In the genomic region with DNA sequence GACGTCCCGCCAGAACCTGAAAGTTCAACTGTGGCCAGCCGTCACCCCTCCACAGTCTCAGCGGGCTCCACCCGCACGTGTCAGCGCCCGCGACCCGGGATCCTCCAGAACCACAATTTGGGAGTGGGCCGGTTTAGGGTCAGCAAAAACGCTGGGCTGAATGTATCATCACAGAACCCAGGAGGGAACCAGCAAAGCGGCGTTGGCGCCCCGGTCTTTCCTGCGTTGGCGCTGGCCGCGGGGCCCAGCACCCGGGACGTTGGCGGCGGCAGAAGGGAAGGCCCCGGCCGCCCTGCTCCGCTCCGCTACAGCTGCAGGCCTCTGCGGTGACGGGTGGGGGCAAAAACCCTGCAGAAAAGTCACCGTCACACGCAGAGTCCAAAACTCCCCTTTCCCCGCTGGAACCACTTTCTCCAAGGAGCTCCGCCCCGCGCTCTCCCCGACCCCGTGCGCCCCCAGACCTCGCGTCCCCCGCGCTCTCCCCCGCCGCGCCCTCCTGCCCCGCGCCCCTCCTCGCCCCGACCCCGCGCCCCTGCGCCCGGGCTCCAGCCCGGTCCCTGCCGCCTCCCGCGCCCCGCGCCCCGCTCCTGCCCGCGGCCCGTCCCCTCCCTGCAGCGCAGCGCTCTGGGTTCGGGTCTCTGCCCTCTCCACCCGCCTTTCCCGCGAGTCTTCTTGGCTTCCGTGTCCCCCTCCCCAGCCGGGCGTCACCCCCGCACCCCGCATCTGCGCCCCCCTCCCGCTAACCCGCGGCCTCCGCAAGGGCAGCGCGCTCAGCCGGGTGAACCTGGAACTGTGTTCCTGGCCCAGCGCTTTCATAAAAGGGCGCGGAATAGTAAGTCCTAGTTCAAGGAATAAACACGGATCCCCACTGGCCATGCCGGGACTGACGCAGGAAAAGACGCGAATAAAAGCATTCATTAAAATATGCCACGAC, we compare ENCODE assay signal across 8 cellular contexts. TPM values are rescaled to one million over a fixed set of nuclear protein-coding genes. Genes with fewer than 3 reads are reported as not detected.
DNase-seq lines count a peak whose midpoint lies in the region; ATAC-seq, FAIRE-seq and TF ChIP-seq lines count a peak whose summit lies in the region.
"Had no signal": no experiment of that assay in that cellular context is flagged by ENCODE, and none has a peak within 500 bp of the region (broad histone marks: within the 10 kb centered on the region; RNA-seq: fewer than 3 reads in every experiment).

No MANE protein-coding gene starts in this region.

- peaks cover 6% of the 10 kb centered on the region for H3K9me3 Mint-ChIP-seq in astrocyte (ENCODE audit: unreplicated experiment)

- no peaks in the 10 kb centered on the region for H3K4me1 ChIP-seq in IMR-90 (ENCODE audit: control insufficient read depth, insufficient read depth, low read length)
- H3K4me1 ChIP-seq in astrocyte (ENCODE audit: insufficient read depth, low read length): no peaks in the 10 kb centered on the region
- peaks cover 0 to 26% of the 10 kb centered on the region in 2 donors for H3K4me1 ChIP-seq in kidney (ENCODE audit: control insufficient read depth in 1 of 2, insufficient read depth in 1 of 2, low read depth in 1 of 2, low read length in 2 of 2)
- no peaks in the 10 kb centered on the region for H3K4me1 ChIP-seq in skeletal muscle tissue (ENCODE audit: control insufficient read depth in 3 of 3, insufficient read depth in 3 of 3, low read length in 3 of 3)

- H3K4ac ChIP-seq in IMR-90 (ENCODE audit: low read depth, low read length): no peak overlapping the region

- peaks cover 21% of the 10 kb centered on the region for H3K27me3 Mint-ChIP-seq in astrocyte (ENCODE audit: low read depth, unreplicated experiment)

- no peak overlapping the region for H3K18ac ChIP-seq in IMR-90 (ENCODE audit: low read depth, low read length)

- H2BK20ac ChIP-seq in IMR-90 (ENCODE audit: low read depth, low read length): no peak overlapping the region

- H3K9ac ChIP-seq in IMR-90 (ENCODE audit: low read depth, low read length) (no peak overlapping the region), astrocyte (ENCODE audit: low read length) (peak overlapping the region; percentile 31), kidney (ENCODE audit: low read length in 2 of 2) (no peak overlapping the region), skeletal muscle tissue (ENCODE audit: low read depth in 1 of 3, low read length in 3 of 3) (no peak overlapping the region)

- CTCF ChIA-PET in IMR-90 (lab: Yijun Ruan, JAX): no interaction called here
- CTCF ChIA-PET in HEK293T (lab: Yijun Ruan, JAX): no interaction called here

- no peaks in the 10 kb centered on the region for H3K9me1 ChIP-seq in IMR-90 (ENCODE audit: insufficient read depth, low read length)

- WGBS in IMR-90 (ENCODE audit: extremely low coverage in 2 of 2, insufficient read length in 1 of 2), 2 experiments: 9% methylated on average over 19 of the region's 92 CpGs; no CpG with 5 or more reads in 1 of the 2 experiments

- ATAC-seq in IMR-90 (ENCODE audit: low read depth) (peak; percentile 66), GM18867 (IDR thresholded peaks at IDR 0.05; ENCODE audit: unreplicated experiment) (no peak)

- H3K27ac Mint-ChIP-seq in astrocyte (ENCODE audit: unreplicated experiment): no peak overlapping the region

- H3K23ac ChIP-seq in IMR-90 (ENCODE audit: low read depth, low read length): no peak overlapping the region

- no peaks in the 10 kb centered on the region for H3K4me1 Mint-ChIP-seq in astrocyte (ENCODE audit: low read depth, unreplicated experiment)

- no peak for TF ChIP-seq RAD21 in IMR-90 (IDR thresholded peaks at IDR 0.05; ENCODE audit: low read length)

- no peaks in the 10 kb centered on the region for H4K20me1 ChIP-seq in IMR-90 (ENCODE audit: insufficient read depth, low read length)
- H4K20me1 ChIP-seq in astrocyte (ENCODE audit: insufficient read depth, low read length): no peaks in the 10 kb centered on the region

- no peak overlapping the region for H4K8ac ChIP-seq in IMR-90 (ENCODE audit: low read depth in 2 of 2, low read length in 2 of 2)

- no peak overlapping the region for H4K5ac ChIP-seq in IMR-90 (ENCODE audit: low read depth, low read length)

- H3K14ac ChIP-seq in IMR-90 (replicated peaks; ENCODE audit: low read depth, low read length): no peak overlapping the region

- H3K36me3 ChIP-seq in IMR-90 (ENCODE audit: control insufficient read depth, insufficient read depth, low read length) (no peaks in the 10 kb centered on the region), astrocyte (ENCODE audit: insufficient read depth, low read length) (no peaks in the 10 kb centered on the region), kidney (ENCODE audit: control insufficient read depth in 1 of 2, insufficient read depth in 2 of 2, low read length in 2 of 2) (no peaks in the 10 kb centered on the region), skeletal muscle tissue (ENCODE audit: control insufficient read depth in 3 of 3, insufficient read depth in 3 of 3, low read length in 3 of 3) (no peaks in the 10 kb centered on the region)

- no peak for FAIRE-seq in astrocyte (lab: Jason Lieb, UNC)
- no peak for FAIRE-seq in kidney (lab: Jason Lieb, UNC)

- H2AFZ ChIP-seq in IMR-90 (replicated peaks; ENCODE audit: low read length, poor library complexity): no peak overlapping the region
- peak overlapping the region; percentile 66 for H2AFZ ChIP-seq in astrocyte (ENCODE audit: low read depth, low read length)

- in situ Hi-C loops in IMR-90 (cut with MboI; ENCODE audit: low sequenced_read_pairs): no loop called here

- H2BK120ac ChIP-seq in IMR-90 (ENCODE audit: low read depth, low read length): no peak overlapping the region

- no peak overlapping the region for H2AK9ac ChIP-seq in IMR-90 (replicated peaks; ENCODE audit: low read depth, low read length, poor library complexity)

- no peaks in the 10 kb centered on the region for H3K9me3 ChIP-seq in IMR-90 (ENCODE audit: control insufficient read depth, insufficient read depth, low read length)
- no peaks in the 10 kb centered on the region for H3K9me3 ChIP-seq in astrocyte (ENCODE audit: insufficient read depth, low read depth, low read length)
- H3K9me3 ChIP-seq in kidney (ENCODE audit: control insufficient read depth in 1 of 2, low read length in 2 of 2): no peaks in the 10 kb centered on the region
- H3K9me3 ChIP-seq in skeletal muscle tissue (ENCODE audit: control insufficient read depth in 3 of 3, low read length in 3 of 3): peaks cover 0 to 2% (median 0%) of the 10 kb centered on the region in 3 donors

- peak overlapping the region; percentile 72 for H3K4me3 Mint-ChIP-seq in astrocyte (ENCODE audit: unreplicated experiment)

- H3K27me3 ChIP-seq in IMR-90 (ENCODE audit: control insufficient read depth, insufficient read depth, low read length) (peaks cover 21% of the 10 kb centered on the region), astrocyte (ENCODE audit: insufficient read depth, low read length) (no peaks in the 10 kb centered on the region), skeletal muscle tissue (ENCODE audit: control insufficient read depth in 3 of 3, insufficient read depth in 3 of 3, low read length in 3 of 3) (peaks cover 16 to 19% (median 17%) of the 10 kb centered on the region in 3 donors)

- H2BK15ac ChIP-seq in IMR-90 (ENCODE audit: low read depth, low read length): no peak overlapping the region

- H3K27ac ChIP-seq in IMR-90 (ENCODE audit: insufficient read depth, low read length) (no peak overlapping the region), astrocyte (ENCODE audit: low read depth, low read length) (no peak overlapping the region), kidney (ENCODE audit: low read depth in 2 of 2, low read length in 2 of 2) (no peak overlapping the region), skeletal muscle tissue (ENCODE audit: low read depth, low read length) (no peak overlapping the region)
- H3K27ac ChIP-seq: SK-N-MC had no signal

- POLR2A ChIA-PET in IMR-90 (lab: Charles Lee; ENCODE audit: unreplicated experiment) (no interaction called here), HEK293T (lab: Yijun Ruan, JAX) (no interaction called here)

- no peak overlapping the region for H3K4me3 ChIP-seq in IMR-90 (ENCODE audit: insufficient read depth, low read depth, low read length)
- H3K4me3 ChIP-seq in astrocyte (ENCODE audit: insufficient read depth, low read depth, low read length): peak overlapping the region; percentile 44
- H3K4me3 ChIP-seq in kidney (ENCODE audit: low read length in 2 of 2): peak overlapping the region in 1 of 2 donors; percentile 51
- peak overlapping the region in 2 of 3 donors; percentile 12 to 22 for H3K4me3 ChIP-seq in skeletal muscle tissue (ENCODE audit: low read length in 3 of 3)
- H3K4me3 ChIP-seq: SK-N-MC had no signal

- BruUV-seq in IMR-90 (replicated peaks; lab: Mats Ljungman, UMichigan): no TSS peak

- dilution Hi-C loops in IMR-90 (cut with HindIII; ENCODE audit: low sequenced_read_pairs, unreplicated experiment): no loop called here

- H3K79me1 ChIP-seq in IMR-90 (ENCODE audit: low read depth in 1 of 2, low read length in 2 of 2): no peaks in the 10 kb centered on the region

- no peak overlapping the region for H3K56ac ChIP-seq in IMR-90 (ENCODE audit: extremely low read depth, insufficient read depth, low read length)

- peak; percentile 4 for DNase-seq in IMR-90
- no peak for DNase-seq in astrocyte (ENCODE audit: low read depth)
- peak; percentile 67 for DNase-seq in kidney
- DNase-seq in effector CD4-positive, alpha-beta T cell: no peak
- no peak for DNase-seq in HEK293T (ENCODE audit: extremely low spot score)

- H3K4me2 ChIP-seq in IMR-90 (ENCODE audit: low read depth, low read length) (no peak overlapping the region; the same call in 1 of the 2 replicates), astrocyte (ENCODE audit: low read length) (peak overlapping the region; percentile 82)

- H2AK5ac ChIP-seq in IMR-90 (ENCODE audit: low read depth, low read length): no peak overlapping the region

- no peak overlapping the region for H4K91ac ChIP-seq in IMR-90 (ENCODE audit: insufficient read depth, low read depth, low read length)

- H2BK5ac ChIP-seq in IMR-90 (ENCODE audit: low read depth, low read length, poor library complexity, severe bottlenecking): no peak overlapping the region

- intact Hi-C loops in IMR-90 (cut with micrococcal nuclease): no loop called here
- intact Hi-C loops in kidney (cut with DNase I): no loop called here

- TF ChIP-seq CTCF in IMR-90 (conservative IDR thresholded peaks at IDR 0.05; ENCODE audit: low read depth, low read length): no peak
- TF ChIP-seq CTCF in astrocyte (IDR thresholded peaks at IDR 0.05; ENCODE audit: insufficient read depth, low read depth, low read length): no peak
- no peak for TF ChIP-seq CTCF in kidney (IDR thresholded peaks at IDR 0.05; ENCODE audit: borderline replicate concordance, extremely low read depth, insufficient read depth)

- no peaks in the 10 kb centered on the region for H3K36me3 Mint-ChIP-seq in astrocyte (ENCODE audit: low read depth, unreplicated experiment)

- H3K79me2 ChIP-seq in astrocyte (ENCODE audit: insufficient read depth, low read length): no peaks in the 10 kb centered on the region

- no peak for TF ChIP-seq POLR2A in IMR-90 (IDR thresholded peaks at IDR 0.05; ENCODE audit: low read depth, low read length)

RNA-seq across cellular contexts. Expression of a gene that starts 24.0 kb away (rescaled TPM):
- total RNA-seq in IMR-90 (2012; rRNA removed): 0.36 and 0.56 TPM in 2 replicates
- 0.56 and 0.63 TPM in 2 replicates for polyA plus RNA-seq in IMR-90 (2012; rRNA removed)
- 0.19 and 0.23 TPM in 2 replicates for polyA plus RNA-seq in IMR-90 (2012; cell fraction: cytosol; rRNA removed)
- 0.23 and 1.3 TPM in 2 replicates for polyA plus RNA-seq in IMR-90 (2012; cell fraction: nucleus; rRNA removed; ENCODE audit: low replicate concordance)
- 1.6 and 2.7 TPM in 2 replicates for total RNA-seq in astrocyte
- 2.7 TPM for total RNA-seq in kidney
- 1.6 TPM for polyA plus RNA-seq in kidney (ENCODE audit: insufficient read depth, low read depth, low replicate concordance)
- total RNA-seq in skeletal muscle tissue: 0.52 TPM

Comparison
In these comparisons a context has a peak if more than half of its experiments do, and no peak if none do; other contexts are left out.
1. DNase-seq: peak in IMR-90 (single experiment) and kidney (single experiment); none in astrocyte (single experiment), effector CD4-positive, alpha-beta T cell (single experiment) and HEK293T (single experiment).